In genomic region chr2:40489678-40489960, GRCh38 we compare ENCODE assay signal across 10 cellular contexts. TPM values are rescaled to one million over a fixed set of nuclear protein-coding genes. Genes with fewer than 3 reads are reported as not detected.
DNase-seq lines count a peak whose midpoint lies in the region; ATAC-seq and TF ChIP-seq lines count a peak whose summit lies in the region.
"Had no signal": no experiment of that assay in that cellular context is flagged by ENCODE, and none has a peak within 500 bp of the region (broad histone marks: within the 10 kb centered on the region; RNA-seq: fewer than 3 reads in every experiment).

No MANE protein-coding gene starts in this region.

- H3K4me3 ChIP-seq in tibial artery, result peak overlapping the region; percentile 48 to 57

- no peaks in the 10 kb centered on the region for H3K27me3 Mint-ChIP-seq in activated T-cell treated with anti-CD3 and anti-CD28 coated beads, Interleukin-2, amount 50 U/mL, for 4 hours (ENCODE audit: low read depth)
- H3K27me3 Mint-ChIP-seq in MCF 10A (ENCODE audit: insufficient read depth, unreplicated experiment), result no peaks in the 10 kb centered on the region
- no peaks in the 10 kb centered on the region for H3K27me3 Mint-ChIP-seq in memory B cell

- H3K4me1 Mint-ChIP-seq in activated T-cell treated with anti-CD3 and anti-CD28 coated beads, Interleukin-2, amount 50 U/mL, for 4 hours (ENCODE audit: low read depth), result peaks cover 11% of the 10 kb centered on the region
- H3K4me1 Mint-ChIP-seq in MCF 10A (ENCODE audit: insufficient read depth, unreplicated experiment), result peaks cover 19% of the 10 kb centered on the region
- peaks cover 5% of the 10 kb centered on the region for H3K4me1 Mint-ChIP-seq in memory B cell

- intact Hi-C loops in MCF 10A (cut with micrococcal nuclease) (loop anchor here (2.0 to 5.0 kb wide), 2 partner anchors 247 to 1293 kb away; no protein-coding TSS in a partner anchor), tibial artery (cut with DNase I; ENCODE audit: low total_unique reads) (no loop called here)

- no peaks in the 10 kb centered on the region for H3K36me3 ChIP-seq in tibial artery

- peaks cover 0 to 14% (median 5%) of the 10 kb centered on the region in 4 donors for H3K4me1 ChIP-seq in tibial artery

- no peaks in the 10 kb centered on the region for H3K27me3 ChIP-seq in tibial artery

- BruUV-seq in MCF 10A (replicated peaks; lab: Mats Ljungman, UMichigan), result no TSS peak

- H3K4me3 Mint-ChIP-seq in activated T-cell treated with anti-CD3 and anti-CD28 coated beads, Interleukin-2, amount 50 U/mL, for 4 hours, result peak overlapping the region; percentile 74
- H3K4me3 Mint-ChIP-seq in MCF 10A (ENCODE audit: unreplicated experiment), result peak overlapping the region; percentile 83
- H3K4me3 Mint-ChIP-seq in memory B cell, result peak overlapping the region; percentile 69

- H3K27ac Mint-ChIP-seq in MCF 10A (ENCODE audit: low read depth, unreplicated experiment) (peak overlapping the region; percentile 84), memory B cell (no peak overlapping the region)

- H3K9me3 Mint-ChIP-seq in activated T-cell treated with anti-CD3 and anti-CD28 coated beads, Interleukin-2, amount 50 U/mL, for 4 hours, result no peaks in the 10 kb centered on the region
- H3K9me3 Mint-ChIP-seq in MCF 10A (ENCODE audit: unreplicated experiment) (no peaks in the 10 kb centered on the region), memory B cell (no peaks in the 10 kb centered on the region)

- no peaks in the 10 kb centered on the region for H3K9me3 ChIP-seq in tibial artery

- TF ChIP-seq CTCF in MCF 10A (IDR thresholded peaks at IDR 0.05; ENCODE audit: unreplicated experiment) (no peak), tibial artery (IDR thresholded peaks at IDR 0.05) (no peak)

- POLR2A ChIA-PET in MCF 10A (lab: Yijun Ruan, JAX), result no interaction called here

- H3K27ac ChIP-seq in tibial artery, result peak overlapping the region; percentile 66 to 76
- H3K27ac ChIP-seq: C4-2B had no signal

- CTCF ChIA-PET in MCF 10A (lab: Yijun Ruan, JAX), result interaction anchor here (0.6 to 1.8 kb wide), 2 partner anchors 41 to 66 kb away, joined by 3 to 9 read pairs; no protein-coding TSS in a partner anchor

- H3K36me3 Mint-ChIP-seq in activated T-cell treated with anti-CD3 and anti-CD28 coated beads, Interleukin-2, amount 50 U/mL, for 4 hours (ENCODE audit: insufficient read depth), result no peaks in the 10 kb centered on the region
- H3K36me3 Mint-ChIP-seq in MCF 10A (ENCODE audit: insufficient read depth, unreplicated experiment), result no peaks in the 10 kb centered on the region
- H3K36me3 Mint-ChIP-seq in memory B cell, result no peaks in the 10 kb centered on the region

- DNase-seq in activated T-cell treated with anti-CD3 and anti-CD28 coated beads, Interleukin-2, amount 50 U/mL, for 4 hours, result no peak
- DNase-seq in activated T-cell treated with anti-CD3 and anti-CD28 coated beads for 4 hours (no peak), MCF 10A (ENCODE audit: unreplicated experiment) (no peak), memory B cell (ENCODE audit: low spot score in 2 of 2) (no peak), tibial artery (no peak), HPDE6-E6E7 (ENCODE audit: extremely low spot score) (no peak), anterior cingulate cortex (lab: John Stamatoyannopoulos, UW) (no peak), foreskin melanocyte (no peak)

- no peak for ATAC-seq in activated T-cell treated with anti-CD3 and anti-CD28 coated beads, Interleukin-2, amount 50 U/mL, for 4 hours
- no peak for ATAC-seq in memory B cell (ENCODE audit: low read depth)
- ATAC-seq: HCT116 had no signal

RNA-seq across cellular contexts. Expression of gene SLC8A1, which starts 37.7 kb away (rescaled TPM):
- under 1 TPM; 0.08 to 0.28 (median 0.26) TPM for total RNA-seq in activated T-cell treated with anti-CD3 and anti-CD28 coated beads, Interleukin-2, amount 50 U/mL, for 4 hours
- total RNA-seq in MCF 10A (2022), result 1.6 and 1.7 TPM in 2 replicates
